ENCODE assay signal across 27 cellular contexts in genomic region chr12:39795481-39795880, GRCh38.
"Had no signal": no experiment of that assay in that cellular context is flagged by ENCODE, and none has a peak within 500 bp of the region (broad histone marks: within the 10 kb centered on the region; RNA-seq: fewer than 3 reads in every experiment).

No MANE protein-coding gene starts in this region.

- H3K9me3 ChIP-seq: pancreas, prostate gland, stomach, testis, thyroid gland, transverse colon, upper lobe of left lung, vagina had no signal

- H3K36me3 ChIP-seq: left ventricle myocardium inferior, pancreas, prostate gland, stomach, thyroid gland, transverse colon, upper lobe of left lung, vagina had no signal

- H3K4me3 ChIP-seq: left ventricle myocardium inferior, lung, pancreas, prostate gland, skin epidermis, stomach, testis, thyroid gland, transverse colon, upper lobe of left lung, vagina had no signal

- ATAC-seq: naive thymus-derived CD4-positive, alpha-beta T cell; natural killer cell treated with Interleukin-12 subunit alpha and Interleukin-12 subunit beta and Interleukin-15 and Interleukin-18, amount 100 ng/mL, for 72 hours; pancreas; right cardiac atrium; sciatic nerve; stimulated activated naive B cell treated with anti-CD40 and anti-IgM and Interleukin-4, amounts not matched to agents 10 μg/mL and 1 μg/mL and 100 μg/mL, for 72 hours; stimulated activated naive CD8-positive, alpha-beta T cell treated with anti-CD3 and anti-CD28 coated beads, Interleukin-15, Interleukin-2, amounts not matched to agents 100 U/mL and 50 U/mL, for 24 hours had no signal

- DNase-seq: hypothalamus; immature natural killer cell; kidney; left ventricle myocardium inferior; mesendoderm; naive thymus-derived CD4-positive, alpha-beta T cell; nucleus accumbens; pancreas; posterior cingulate gyrus; right cardiac atrium; stimulated activated CD4-positive, alpha-beta T cell treated with anti-CD3 and anti-CD28 coated beads, Interleukin-12 subunit alpha, Interleukin-12 subunit beta, amount 100 ng/mL, for 4 hours; stimulated activated CD4-positive, alpha-beta T cell treated with anti-CD3 and anti-CD28 coated beads, Interleukin-15, amount 100 ng/mL, for 24 hours; stimulated activated CD4-positive, alpha-beta T cell treated with anti-CD3 and anti-CD28 coated beads, Interleukin-2, amount 100 ng/mL, for 24 hours; stimulated activated CD4-positive, alpha-beta T cell treated with anti-CD3 and anti-CD28 coated beads, Interleukin-4, amount 100 ng/mL, for 1 hour; stimulated activated naive B cell treated with anti-CD40 and anti-IgM and Interleukin-4, amounts not matched to agents 10 μg/mL and 1 μg/mL and 100 μg/mL, for 72 hours; stimulated activated naive CD8-positive, alpha-beta T cell treated with anti-CD3 and anti-CD28 coated beads, Interleukin-15, Interleukin-2, amounts not matched to agents 100 U/mL and 50 U/mL, for 24 hours; stomach; testis; thyroid gland; transverse colon; upper lobe of left lung had no signal

- H3K4me1 ChIP-seq: left ventricle myocardium inferior, pancreas, prostate gland, stomach, testis, thyroid gland, upper lobe of left lung, vagina had no signal

- H3K27ac ChIP-seq: left ventricle myocardium inferior, pancreas, prostate gland, skin epidermis, stomach, testis, thyroid gland, transverse colon, upper lobe of left lung, vagina had no signal
